In genomic region chr17:38702900-38703741, GRCh38 we compare ENCODE assay signal across 8 cellular contexts. TPM values are rescaled to one million over a fixed set of nuclear protein-coding genes. Genes with fewer than 3 reads are reported as not detected.
DNase-seq lines count a peak whose midpoint lies in the region; ATAC-seq and TF ChIP-seq lines count a peak whose summit lies in the region.

No MANE protein-coding gene starts in this region.

- no peak for ATAC-seq in esophagus mucosa

- H3K56ac ChIP-seq in H9 (ENCODE audit: insufficient read length, low read depth, low read length) = no peak overlapping the region

- H3K14ac ChIP-seq in H9 (ENCODE audit: insufficient read depth, low read length) = no peak overlapping the region; the same call in 1 of the 2 replicates

- H3K4me2 ChIP-seq in H9 (ENCODE audit: insufficient read depth, insufficient read length, low read length) = peak overlapping the region; percentile 63

- H3K4me3 Mint-ChIP-seq in H9 (peak overlapping the region; percentile 64 to 82), progenitor cell of endocrine pancreas (ENCODE audit: low read depth) (peak overlapping the region; percentile 89)
- peak overlapping the region; percentile 87 for H3K4me3 Mint-ChIP-seq in activated CD4-positive, alpha-beta memory T cell treated with anti-CD3 and anti-CD28 coated beads, Interleukin-2, amount 10 ng/mL, durations not matched to agents 7 days and 5 days

- WGBS in H9 (ENCODE audit: extremely low coverage, insufficient read length, low lambda C conversion rate) = no CpG with 5 or more reads among the region's 57 CpGs

- DNase-seq in AG04449 (ENCODE audit: low read depth, low spot score) = no peak
- peak; percentile 46 for DNase-seq in H9
- peak; percentile 28 for DNase-seq in activated CD4-positive, alpha-beta memory T cell treated with anti-CD3 and anti-CD28 coated beads, Interleukin-2, amount 10 ng/mL, durations not matched to agents 7 days and 5 days
- no peak for DNase-seq in fibroblast of villous mesenchyme (ENCODE audit: low read depth)
- no peak for DNase-seq in progenitor cell of endocrine pancreas (ENCODE audit: low spot score, unreplicated experiment)
- no peak for DNase-seq in epidermal melanocyte (ENCODE audit: insufficient read length, low spot score)
- DNase-seq in middle frontal gyrus (ENCODE audit: extremely low spot score, low spot score) = no peak

- H3K27me3 Mint-ChIP-seq in H9 (ENCODE audit: low read depth) = peaks cover 91% of the 10 kb centered on the region
- no peaks in the 10 kb centered on the region for H3K27me3 Mint-ChIP-seq in activated CD4-positive, alpha-beta memory T cell treated with anti-CD3 and anti-CD28 coated beads, Interleukin-2, amount 10 ng/mL, durations not matched to agents 7 days and 5 days
- H3K27me3 Mint-ChIP-seq in progenitor cell of endocrine pancreas = peaks cover 24% of the 10 kb centered on the region

- CTCF ChIA-PET in AG04449 (lab: Yijun Ruan, JAX) = no interaction called here
- CTCF ChIA-PET in activated CD4-positive, alpha-beta memory T cell treated with anti-CD3 and anti-CD28 coated beads, Interleukin-2, amount 10 ng/mL, durations not matched to agents 7 days and 5 days (lab: Charles Lee) = interaction anchor here (2.3 to 2.4 kb wide), 2 partner anchors 26 to 32 kb away, joined by 9 to 10 read pairs; no protein-coding TSS in a partner anchor

- H3K18ac ChIP-seq in H9 (ENCODE audit: insufficient read length, low read depth, low read length) = peak overlapping the region; percentile 22

- no peak overlapping the region for H2BK20ac ChIP-seq in H9 (ENCODE audit: low read depth, low read length, poor library complexity, severe bottlenecking)

- H3K9ac ChIP-seq in H9 (ENCODE audit: extremely low read depth, insufficient read length, low read length) = no peak overlapping the region

- H3K27ac ChIP-seq in H9 (ENCODE audit: insufficient read length, low read depth, low read length) = no peak overlapping the region

- H3K4me3 ChIP-seq in AG04449 (ENCODE audit: low read depth, low read length) (peak overlapping the region; percentile 76), fibroblast of villous mesenchyme (ENCODE audit: low read depth, low read length) (peak overlapping the region; percentile 78)

- no peaks in the 10 kb centered on the region for H4K20me1 ChIP-seq in H9 (ENCODE audit: control insufficient read depth, insufficient read depth, insufficient read length)

- H3K4ac ChIP-seq in H9 (ENCODE audit: low read depth, low read length) = no peak overlapping the region

- no peaks in the 10 kb centered on the region for H3K79me1 ChIP-seq in H9 (ENCODE audit: insufficient read depth, low read depth, low read length, poor library complexity, severe bottlenecking)

- no peak overlapping the region for H2AK5ac ChIP-seq in H9 (ENCODE audit: insufficient read length, low read length)

- H3K36me3 Mint-ChIP-seq in H9 (ENCODE audit: insufficient read depth in 1 of 3, low read depth in 3 of 3) (no peaks in the 10 kb centered on the region; a peak in 2 of 7 replicates), progenitor cell of endocrine pancreas (ENCODE audit: insufficient read depth) (peaks cover 4% of the 10 kb centered on the region)
- peaks cover 34% of the 10 kb centered on the region for H3K36me3 Mint-ChIP-seq in activated CD4-positive, alpha-beta memory T cell treated with anti-CD3 and anti-CD28 coated beads, Interleukin-2, amount 10 ng/mL, durations not matched to agents 7 days and 5 days (ENCODE audit: low read depth)

- peaks cover 5% of the 10 kb centered on the region; the same call in 1 of the 2 replicates for H3K4me1 ChIP-seq in H9 (ENCODE audit: insufficient read depth, low read length)

- H3K79me2 ChIP-seq in H9 (ENCODE audit: insufficient read depth, low read length) = no peaks in the 10 kb centered on the region

- H3K27ac Mint-ChIP-seq in H9 = no peak overlapping the region
- H3K27ac Mint-ChIP-seq in activated CD4-positive, alpha-beta memory T cell treated with anti-CD3 and anti-CD28 coated beads, Interleukin-2, amount 10 ng/mL, durations not matched to agents 7 days and 5 days = peak overlapping the region; percentile 99
- peak overlapping the region; percentile 90 for H3K27ac Mint-ChIP-seq in progenitor cell of endocrine pancreas

- peaks cover 25% of the 10 kb centered on the region for H3K23me2 ChIP-seq in H9 (ENCODE audit: insufficient read length, low read depth, low read length, poor library complexity, severe bottlenecking)

- TF ChIP-seq CTCF in AG04449 (IDR thresholded peaks at IDR 0.05; ENCODE audit: insufficient read depth, low read length, missing control alignments) = no peak
- TF ChIP-seq CTCF in H9 (conservative IDR thresholded peaks at IDR 0.05) = no peak
- no peak for TF ChIP-seq CTCF in fibroblast of villous mesenchyme (IDR thresholded peaks at IDR 0.05; ENCODE audit: insufficient read depth, low read depth, low read length)
- TF ChIP-seq CTCF in progenitor cell of endocrine pancreas (IDR thresholded peaks at IDR 0.05; ENCODE audit: unreplicated experiment) = no peak

- no peak overlapping the region for H4K5ac ChIP-seq in H9 (ENCODE audit: insufficient read length, low read depth, low read length)

- H2BK120ac ChIP-seq in H9 (ENCODE audit: low read depth, low read length, poor library complexity, severe bottlenecking) = no peak overlapping the region

- no peak overlapping the region for H4K8ac ChIP-seq in H9 (replicated peaks; ENCODE audit: insufficient read length, low read depth, low read length)

- no peak overlapping the region for H2BK15ac ChIP-seq in H9 (ENCODE audit: low read depth, low read length)

- H3K9me3 Mint-ChIP-seq in H9 (peaks cover 0 to 3% of the 10 kb centered on the region in 2 experiments; a peak in 3 of 5 replicates), progenitor cell of endocrine pancreas (ENCODE audit: low read depth) (no peaks in the 10 kb centered on the region)
- H3K9me3 Mint-ChIP-seq in activated CD4-positive, alpha-beta memory T cell treated with anti-CD3 and anti-CD28 coated beads, Interleukin-2, amount 10 ng/mL, durations not matched to agents 7 days and 5 days = no peaks in the 10 kb centered on the region

- H3K4me1 Mint-ChIP-seq in H9 (peaks cover 45 to 52% of the 10 kb centered on the region in 2 experiments), progenitor cell of endocrine pancreas (ENCODE audit: low read depth) (peaks cover 28% of the 10 kb centered on the region)
- peaks cover 47% of the 10 kb centered on the region for H3K4me1 Mint-ChIP-seq in activated CD4-positive, alpha-beta memory T cell treated with anti-CD3 and anti-CD28 coated beads, Interleukin-2, amount 10 ng/mL, durations not matched to agents 7 days and 5 days

- H2BK5ac ChIP-seq in H9 (ENCODE audit: insufficient read length, low read length) = no peak overlapping the region

- no peak overlapping the region for H2BK12ac ChIP-seq in H9 (ENCODE audit: insufficient read length, low read depth, low read length)

- POLR2A ChIA-PET in AG04449 (lab: Yijun Ruan, JAX) = no interaction called here
- POLR2A ChIA-PET in activated CD4-positive, alpha-beta memory T cell treated with anti-CD3 and anti-CD28 coated beads, Interleukin-2, amount 10 ng/mL, durations not matched to agents 7 days and 5 days (lab: Charles Lee) = interaction anchor here (0.6 to 13.2 kb wide), 9 partner anchors 18 to 315 kb away, joined by 3 to 419 read pairs (median 15); partner anchors contain the start of genes CISD3, EPOP and PSMB3

- no peak overlapping the region for H4K91ac ChIP-seq in H9 (ENCODE audit: insufficient read length, low read depth, low read length)

- peaks cover 67% of the 10 kb centered on the region for H3K27me3 ChIP-seq in H9 (ENCODE audit: insufficient read depth, low read length)

- H3K23ac ChIP-seq in H9 (ENCODE audit: insufficient read length, low read depth, low read length) = no peak overlapping the region

- H3T11ph ChIP-seq in H9 (ENCODE audit: low read length) = no peak overlapping the region

- no peak overlapping the region for H2AFZ ChIP-seq in H9 (ENCODE audit: low read length)

- H3K9me3 ChIP-seq in H9 (ENCODE audit: control insufficient read depth, low read depth, low read length) = no peaks in the 10 kb centered on the region

RNA-seq across cellular contexts. Expression of gene MLLT6, which starts 2.0 kb away (rescaled TPM):
- 25.1 and 26.4 TPM in 2 replicates for total RNA-seq in H9 (2021)
- 100 to 1,000 TPM; 262 to 265 TPM for total RNA-seq in activated CD4-positive, alpha-beta memory T cell treated with anti-CD3 and anti-CD28 coated beads, Interleukin-2, amount 10 ng/mL, durations not matched to agents 7 days and 5 days
- total RNA-seq in fibroblast of villous mesenchyme = 24.2 and 25.5 TPM in 2 replicates
- 147 and 155 TPM in 2 replicates for total RNA-seq in progenitor cell of endocrine pancreas
- 40.2 TPM for total RNA-seq in esophagus mucosa

RNA-seq across cellular contexts. Expression of gene CISD3, which starts 27.0 kb away (rescaled TPM):
- total RNA-seq in H9 (2021) (10.7 and 11.2 TPM in 2 replicates), fibroblast of villous mesenchyme (2.6 and 3.9 TPM in 2 replicates), progenitor cell of endocrine pancreas (5.1 and 5.9 TPM in 2 replicates), esophagus mucosa (28.6 TPM)
- 10 to 100 TPM; 42.8 to 48.6 TPM for total RNA-seq in activated CD4-positive, alpha-beta memory T cell treated with anti-CD3 and anti-CD28 coated beads, Interleukin-2, amount 10 ng/mL, durations not matched to agents 7 days and 5 days

RNA-seq across cellular contexts. Expression of gene EPOP, which starts 28.4 kb away (rescaled TPM):
- 5.9 and 6.1 TPM in 2 replicates for total RNA-seq in H9 (2021)
- 10 to 100 TPM; 10.2 to 10.3 TPM for total RNA-seq in activated CD4-positive, alpha-beta memory T cell treated with anti-CD3 and anti-CD28 coated beads, Interleukin-2, amount 10 ng/mL, durations not matched to agents 7 days and 5 days
- total RNA-seq in fibroblast of villous mesenchyme = 0.97 and 1.3 TPM in 2 replicates
- total RNA-seq in progenitor cell of endocrine pancreas = 8.2 and 10.0 TPM in 2 replicates
- 4.9 TPM for total RNA-seq in esophagus mucosa

RNA-seq across cellular contexts. Expression of gene PCGF2, which starts 45.0 kb away (rescaled TPM):
- total RNA-seq in H9 (2021) = 106 and 116 TPM in 2 replicates
- total RNA-seq in activated CD4-positive, alpha-beta memory T cell treated with anti-CD3 and anti-CD28 coated beads, Interleukin-2, amount 10 ng/mL, durations not matched to agents 7 days and 5 days = 1 to 10 TPM; 2.6 to 3.3 TPM
- total RNA-seq in fibroblast of villous mesenchyme = 4.2 and 7.8 TPM in 2 replicates
- total RNA-seq in progenitor cell of endocrine pancreas = 109 and 112 TPM in 2 replicates
- total RNA-seq in esophagus mucosa = 18.0 TPM

RNA-seq across cellular contexts. Expression of gene PSMB3, which starts 49.4 kb away (rescaled TPM):
- 242 and 252 TPM in 2 replicates for total RNA-seq in H9 (2021)
- 100 to 1,000 TPM; 241 to 242 TPM for total RNA-seq in activated CD4-positive, alpha-beta memory T cell treated with anti-CD3 and anti-CD28 coated beads, Interleukin-2, amount 10 ng/mL, durations not matched to agents 7 days and 5 days
- total RNA-seq in fibroblast of villous mesenchyme = 328 and 392 TPM in 2 replicates
- 134 and 138 TPM in 2 replicates for total RNA-seq in progenitor cell of endocrine pancreas
- 179 TPM for total RNA-seq in esophagus mucosa

Comparison
In these comparisons a context has a peak if more than half of its experiments do, and no peak if none do; other contexts are left out.
1. DNase-seq: peak in H9 (single experiment) and activated CD4-positive, alpha-beta memory T cell treated with anti-CD3 and anti-CD28 coated beads, Interleukin-2, amount 10 ng/mL, durations not matched to agents 7 days and 5 days (single experiment); none in AG04449 (single experiment), fibroblast of villous mesenchyme (single experiment), progenitor cell of endocrine pancreas (single experiment), epidermal melanocyte (single experiment) and middle frontal gyrus (single experiment).
2. H3K27ac Mint-ChIP-seq: peak in activated CD4-positive, alpha-beta memory T cell treated with anti-CD3 and anti-CD28 coated beads, Interleukin-2, amount 10 ng/mL, durations not matched to agents 7 days and 5 days (single experiment) and progenitor cell of endocrine pancreas (single experiment); none in H9 (0 of 3).
3. Peak in every context shown above with its lines, with median percentiles within 50 percentile points of each other: H3K4me3 Mint-ChIP-seq.